Comparison of ENCODE assay signal across 1 cellular context in the genomic region with DNA sequence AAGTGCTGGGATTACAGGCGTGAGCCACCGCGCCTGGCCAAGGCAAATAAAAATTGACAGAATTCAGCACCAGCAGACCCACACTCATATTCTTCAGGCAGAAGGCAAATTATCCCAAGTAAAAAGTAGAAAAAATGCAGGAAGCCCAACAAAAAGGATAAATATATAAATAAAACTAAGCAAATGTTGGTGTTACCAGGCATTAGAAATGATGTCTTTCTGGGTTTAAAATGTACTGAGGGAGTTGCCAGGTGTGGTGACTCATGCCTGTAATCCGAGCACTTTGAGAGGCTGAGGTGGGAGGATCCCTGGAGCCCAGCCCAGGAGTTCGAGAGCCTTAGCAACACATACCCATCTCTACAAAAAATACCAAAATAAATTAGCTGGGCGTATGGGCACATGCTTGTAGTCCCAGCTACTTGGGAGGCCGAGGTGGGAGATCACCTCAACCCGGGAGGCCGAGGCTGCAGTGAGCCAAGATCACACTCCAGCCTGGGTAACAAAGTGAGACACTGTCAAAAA.
TF ChIP-seq lines count a peak whose summit lies in the region.

No MANE protein-coding gene starts in this region.

TF ChIP-seq in GM12878, 131 proteins besides CTCF, POLR2A, EP300 and RAD21:
- TF ChIP-seq, protein P1, sequence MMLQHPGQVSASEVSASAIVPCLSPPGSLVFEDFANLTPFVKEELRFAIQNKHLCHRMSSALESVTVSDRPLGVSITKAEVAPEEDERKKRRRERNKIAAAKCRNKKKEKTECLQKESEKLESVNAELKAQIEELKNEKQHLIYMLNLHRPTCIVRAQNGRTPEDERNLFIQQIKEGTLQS (IDR thresholded peaks at IDR 0.05; ENCODE audit: borderline replicate concordance, extremely low read depth, low read depth, low read length), result no peak
- TF ChIP-seq SRF (IDR thresholded peaks at IDR 0.05; ENCODE audit: low read depth in 2 of 2, low read length in 2 of 2) (no peak), SREBF1 (IDR thresholded peaks at IDR 0.05; ENCODE audit: low read length) (no peak), FOXK2 (IDR thresholded peaks at IDR 0.05) (no peak), EGR1 (IDR thresholded peaks at IDR 0.05; ENCODE audit: borderline replicate concordance in 1 of 2, low read depth in 2 of 2, low read length in 2 of 2) (no peak), IKZF2 (IDR thresholded peaks at IDR 0.05) (no peak), CHD2 (IDR thresholded peaks at IDR 0.05; ENCODE audit: borderline replicate concordance, low read depth, low read length) (no peak), PAX8 (IDR thresholded peaks at IDR 0.05) (no peak), KLF5 (IDR thresholded peaks at IDR 0.05; ENCODE audit: partially characterized antibody) (no peak), ZZZ3 (IDR thresholded peaks at IDR 0.05; ENCODE audit: control insufficient read depth, insufficient read length, low read depth) (no peak), CREB1 (IDR thresholded peaks at IDR 0.05; ENCODE audit: low read depth) (no peak), IRF4 (IDR thresholded peaks at IDR 0.05; ENCODE audit: low read depth, low read length) (no peak), RFX5 (IDR thresholded peaks at IDR 0.05; ENCODE audit: low read depth, low read length) (no peak), ZNF207 (IDR thresholded peaks at IDR 0.05; ENCODE audit: borderline replicate concordance) (no peak)
- TF ChIP-seq, protein P2, sequence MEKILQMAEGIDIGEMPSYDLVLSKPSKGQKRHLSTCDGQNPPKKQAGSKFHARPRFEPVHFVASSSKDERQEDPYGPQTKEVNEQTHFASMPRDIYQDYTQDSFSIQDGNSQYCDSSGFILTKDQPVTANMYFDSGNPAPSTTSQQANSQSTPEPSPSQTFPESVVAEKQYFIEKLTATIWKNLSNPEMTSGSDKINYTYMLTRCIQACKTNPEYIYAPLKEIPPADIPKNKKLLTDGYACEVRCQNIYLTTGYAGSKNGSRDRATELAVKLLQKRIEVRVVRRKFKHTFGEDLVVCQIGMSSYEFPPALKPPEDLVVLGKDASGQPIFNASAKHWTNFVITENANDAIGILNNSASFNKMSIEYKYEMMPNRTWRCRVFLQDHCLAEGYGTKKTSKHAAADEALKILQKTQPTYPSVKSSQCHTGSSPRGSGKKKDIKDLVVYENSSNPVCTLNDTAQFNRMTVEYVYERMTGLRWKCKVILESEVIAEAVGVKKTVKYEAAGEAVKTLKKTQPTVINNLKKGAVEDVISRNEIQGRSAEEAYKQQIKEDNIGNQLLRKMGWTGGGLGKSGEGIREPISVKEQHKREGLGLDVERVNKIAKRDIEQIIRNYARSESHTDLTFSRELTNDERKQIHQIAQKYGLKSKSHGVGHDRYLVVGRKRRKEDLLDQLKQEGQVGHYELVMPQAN (conservative IDR thresholded peaks at IDR 0.05), result no peak
- TF ChIP-seq, protein P3, sequence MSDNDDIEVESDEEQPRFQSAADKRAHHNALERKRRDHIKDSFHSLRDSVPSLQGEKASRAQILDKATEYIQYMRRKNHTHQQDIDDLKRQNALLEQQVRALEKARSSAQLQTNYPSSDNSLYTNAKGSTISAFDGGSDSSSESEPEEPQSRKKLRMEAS (IDR thresholded peaks at IDR 0.05; ENCODE audit: low read depth, low read length), result no peak
